ENCODE assay signal across 1 cellular context in genomic region chr1:43946244-43947060, GRCh38.
TF ChIP-seq lines count a peak whose summit lies in the region.

A gene with protein sequence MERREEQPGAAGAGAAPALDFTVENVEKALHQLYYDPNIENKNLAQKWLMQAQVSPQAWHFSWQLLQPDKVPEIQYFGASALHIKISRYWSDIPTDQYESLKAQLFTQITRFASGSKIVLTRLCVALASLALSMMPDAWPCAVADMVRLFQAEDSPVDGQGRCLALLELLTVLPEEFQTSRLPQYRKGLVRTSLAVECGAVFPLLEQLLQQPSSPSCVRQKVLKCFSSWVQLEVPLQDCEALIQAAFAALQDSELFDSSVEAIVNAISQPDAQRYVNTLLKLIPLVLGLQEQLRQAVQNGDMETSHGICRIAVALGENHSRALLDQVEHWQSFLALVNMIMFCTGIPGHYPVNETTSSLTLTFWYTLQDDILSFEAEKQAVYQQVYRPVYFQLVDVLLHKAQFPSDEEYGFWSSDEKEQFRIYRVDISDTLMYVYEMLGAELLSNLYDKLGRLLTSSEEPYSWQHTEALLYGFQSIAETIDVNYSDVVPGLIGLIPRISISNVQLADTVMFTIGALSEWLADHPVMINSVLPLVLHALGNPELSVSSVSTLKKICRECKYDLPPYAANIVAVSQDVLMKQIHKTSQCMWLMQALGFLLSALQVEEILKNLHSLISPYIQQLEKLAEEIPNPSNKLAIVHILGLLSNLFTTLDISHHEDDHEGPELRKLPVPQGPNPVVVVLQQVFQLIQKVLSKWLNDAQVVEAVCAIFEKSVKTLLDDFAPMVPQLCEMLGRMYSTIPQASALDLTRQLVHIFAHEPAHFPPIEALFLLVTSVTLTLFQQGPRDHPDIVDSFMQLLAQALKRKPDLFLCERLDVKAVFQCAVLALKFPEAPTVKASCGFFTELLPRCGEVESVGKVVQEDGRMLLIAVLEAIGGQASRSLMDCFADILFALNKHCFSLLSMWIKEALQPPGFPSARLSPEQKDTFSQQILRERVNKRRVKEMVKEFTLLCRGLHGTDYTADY (plus strand): TSS chr1:43946950. CDS start chr1:43947601, 651 bp downstream.

TF ChIP-seq in GM23338, 12 proteins besides CTCF, POLR2A, EP300 and RAD21:
- TF ChIP-seq ZNF462 (CRISPR knock-in tag; IDR thresholded peaks at IDR 0.05) = no peak
- peak; percentile 85 for TF ChIP-seq POLR2AphosphoS5 (IDR thresholded peaks at IDR 0.05; ENCODE audit: low read depth)
- no peak for TF ChIP-seq ZNF331 (CRISPR knock-in tag; IDR thresholded peaks at IDR 0.05; ENCODE audit: low read depth)
- TF ChIP-seq, protein P1, sequence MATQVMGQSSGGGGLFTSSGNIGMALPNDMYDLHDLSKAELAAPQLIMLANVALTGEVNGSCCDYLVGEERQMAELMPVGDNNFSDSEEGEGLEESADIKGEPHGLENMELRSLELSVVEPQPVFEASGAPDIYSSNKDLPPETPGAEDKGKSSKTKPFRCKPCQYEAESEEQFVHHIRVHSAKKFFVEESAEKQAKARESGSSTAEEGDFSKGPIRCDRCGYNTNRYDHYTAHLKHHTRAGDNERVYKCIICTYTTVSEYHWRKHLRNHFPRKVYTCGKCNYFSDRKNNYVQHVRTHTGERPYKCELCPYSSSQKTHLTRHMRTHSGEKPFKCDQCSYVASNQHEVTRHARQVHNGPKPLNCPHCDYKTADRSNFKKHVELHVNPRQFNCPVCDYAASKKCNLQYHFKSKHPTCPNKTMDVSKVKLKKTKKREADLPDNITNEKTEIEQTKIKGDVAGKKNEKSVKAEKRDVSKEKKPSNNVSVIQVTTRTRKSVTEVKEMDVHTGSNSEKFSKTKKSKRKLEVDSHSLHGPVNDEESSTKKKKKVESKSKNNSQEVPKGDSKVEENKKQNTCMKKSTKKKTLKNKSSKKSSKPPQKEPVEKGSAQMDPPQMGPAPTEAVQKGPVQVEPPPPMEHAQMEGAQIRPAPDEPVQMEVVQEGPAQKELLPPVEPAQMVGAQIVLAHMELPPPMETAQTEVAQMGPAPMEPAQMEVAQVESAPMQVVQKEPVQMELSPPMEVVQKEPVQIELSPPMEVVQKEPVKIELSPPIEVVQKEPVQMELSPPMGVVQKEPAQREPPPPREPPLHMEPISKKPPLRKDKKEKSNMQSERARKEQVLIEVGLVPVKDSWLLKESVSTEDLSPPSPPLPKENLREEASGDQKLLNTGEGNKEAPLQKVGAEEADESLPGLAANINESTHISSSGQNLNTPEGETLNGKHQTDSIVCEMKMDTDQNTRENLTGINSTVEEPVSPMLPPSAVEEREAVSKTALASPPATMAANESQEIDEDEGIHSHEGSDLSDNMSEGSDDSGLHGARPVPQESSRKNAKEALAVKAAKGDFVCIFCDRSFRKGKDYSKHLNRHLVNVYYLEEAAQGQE (IDR thresholded peaks at IDR 0.05; ENCODE audit: unreplicated experiment) = peak; percentile 81
- TF ChIP-seq, protein P2, sequence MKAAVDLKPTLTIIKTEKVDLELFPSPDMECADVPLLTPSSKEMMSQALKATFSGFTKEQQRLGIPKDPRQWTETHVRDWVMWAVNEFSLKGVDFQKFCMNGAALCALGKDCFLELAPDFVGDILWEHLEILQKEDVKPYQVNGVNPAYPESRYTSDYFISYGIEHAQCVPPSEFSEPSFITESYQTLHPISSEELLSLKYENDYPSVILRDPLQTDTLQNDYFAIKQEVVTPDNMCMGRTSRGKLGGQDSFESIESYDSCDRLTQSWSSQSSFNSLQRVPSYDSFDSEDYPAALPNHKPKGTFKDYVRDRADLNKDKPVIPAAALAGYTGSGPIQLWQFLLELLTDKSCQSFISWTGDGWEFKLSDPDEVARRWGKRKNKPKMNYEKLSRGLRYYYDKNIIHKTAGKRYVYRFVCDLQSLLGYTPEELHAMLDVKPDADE (IDR thresholded peaks at IDR 0.05) = peak; percentile 91
